9 cellular contexts compared by ENCODE assay signal in the genomic region with DNA sequence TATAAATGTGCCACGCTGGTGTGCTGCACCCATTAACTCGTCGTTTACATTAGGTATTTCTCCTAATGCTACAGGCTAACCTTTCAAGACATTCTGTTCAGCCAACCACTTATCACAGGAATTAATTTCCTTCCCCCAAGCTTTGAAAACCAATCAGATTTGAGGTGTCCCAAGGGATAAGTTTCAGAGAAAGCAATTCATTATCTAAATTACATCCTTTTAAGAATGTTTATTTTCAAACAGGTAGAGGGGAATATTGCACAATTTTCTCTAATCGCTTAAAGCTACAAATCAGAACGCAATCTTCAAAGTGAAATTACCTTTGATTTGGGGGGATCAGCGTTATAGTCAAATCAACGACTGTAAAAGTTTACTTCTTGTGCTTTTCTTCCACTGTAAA. TPM values are rescaled to one million over a fixed set of nuclear protein-coding genes. Genes with fewer than 3 reads are reported as not detected.
DNase-seq lines count a peak whose midpoint lies in the region; ATAC-seq, FAIRE-seq and TF ChIP-seq lines count a peak whose summit lies in the region.
"Had no signal": no experiment of that assay in that cellular context is flagged by ENCODE, and none has a peak within 500 bp of the region (broad histone marks: within the 10 kb centered on the region; RNA-seq: fewer than 3 reads in every experiment).

No MANE protein-coding gene starts in this region.

- H4K8ac ChIP-seq in H1 (ENCODE audit: extremely low read depth, insufficient read depth, low read length) = no peak overlapping the region

- 3% methylated on average over 7 of the region's 7 CpGs; no CpG with 5 or more reads in 1 of the 2 experiments for WGBS in H1 (ENCODE audit: extremely low coverage in 1 of 2, insufficient coverage in 1 of 2, insufficient read length in 1 of 2, insufficient replicate concordance in 2 of 2, low coverage in 1 of 2, low lambda C conversion rate in 2 of 2, missing lambda C conversion rate in 1 of 2), 2 experiments

- peaks cover 0 to 3% of the 10 kb centered on the region in 2 experiments for H4K20me1 ChIP-seq in H1 (replicated peaks in 1 of 2; ENCODE audit: control insufficient read depth in 1 of 2, insufficient read depth in 2 of 2, low read length in 2 of 2)
- H4K20me1 ChIP-seq in osteoblast (ENCODE audit: insufficient read depth, low read length) = peaks cover 9% of the 10 kb centered on the region

- H2BK20ac ChIP-seq in H1 (ENCODE audit: low read length) = no peak overlapping the region

- no peak overlapping the region for H3K56ac ChIP-seq in H1 (replicated peaks; ENCODE audit: insufficient read length, low read depth, low read length)

- peaks cover 3% of the 10 kb centered on the region; the same call in 1 of the 2 replicates for H3K79me1 ChIP-seq in H1 (ENCODE audit: low read depth, low read length)

- H3K27me3 ChIP-seq in H1 (replicated peaks in 1 of 4; ENCODE audit: control insufficient read depth in 3 of 4, extremely low read depth in 1 of 4, insufficient read depth in 3 of 4, low read length in 3 of 4) (no peaks in the 10 kb centered on the region), osteoblast (ENCODE audit: insufficient read depth, low read length) (no peaks in the 10 kb centered on the region)

- TF ChIP-seq CTCF in H1 (IDR thresholded peaks at IDR 0.05; ENCODE audit: control extremely low read depth in 1 of 3, insufficient read depth in 1 of 3, low read depth in 1 of 3, low read length in 3 of 3) (no peak), osteoblast (IDR thresholded peaks at IDR 0.05; ENCODE audit: extremely low read depth, low read depth, low read length) (no peak)

- no peak for TF ChIP-seq RAD21 in H1 (IDR thresholded peaks at IDR 0.05 in 1 of 2, conservative IDR thresholded peaks at IDR 0.05 in 1 of 2; ENCODE audit: low read depth in 2 of 2, low read length in 2 of 2)

- peaks cover 5% of the 10 kb centered on the region; the same call in 1 of the 2 replicates for H3K23me2 ChIP-seq in H1 (ENCODE audit: low read depth, low read length)

- H3K14ac ChIP-seq in H1 (ENCODE audit: insufficient read length) = no peak overlapping the region

- H3K4ac ChIP-seq in H1 (replicated peaks; ENCODE audit: insufficient read length, low read depth, low read length) = no peak overlapping the region

- H3K23ac ChIP-seq in H1 (ENCODE audit: insufficient read length) = no peak overlapping the region

- H3K79me2 ChIP-seq in H1 (ENCODE audit: control insufficient read depth in 1 of 2, insufficient read depth in 2 of 2, low read length in 2 of 2) (peaks cover 0 to 52% of the 10 kb centered on the region in 2 experiments; a peak in 3 of 4 replicates), osteoblast (ENCODE audit: insufficient read depth, low read length) (peaks cover 48% of the 10 kb centered on the region)

- H4K91ac ChIP-seq in H1 (replicated peaks; ENCODE audit: insufficient read length, low read length) = no peak overlapping the region

- no peak for TF ChIP-seq EP300 in H1 (IDR thresholded peaks at IDR 0.05; ENCODE audit: borderline replicate concordance in 1 of 2, low read depth in 2 of 2, low read length in 2 of 2)

- H3K18ac ChIP-seq in H1 (ENCODE audit: extremely low read depth, low read length) = no peak overlapping the region

- H3K4me3 ChIP-seq in H1 (ENCODE audit: extremely low read depth in 1 of 4, insufficient read depth in 2 of 4, low read depth in 3 of 4, low read length in 4 of 4) = peak overlapping the region; percentile 66 to 92 (median 76)
- H3K4me3 ChIP-seq in osteoblast (ENCODE audit: insufficient read depth, low read length) = peak overlapping the region; percentile 87

- FAIRE-seq in H1 (lab: Jason Lieb, UNC) = no peak

- H3K4me2 ChIP-seq in H1 (ENCODE audit: insufficient read depth in 1 of 2, low read depth in 2 of 2, low read length in 2 of 2) = peak overlapping the region; percentile 64
- peak overlapping the region; percentile 92 for H3K4me2 ChIP-seq in osteoblast (ENCODE audit: insufficient read depth, low read length)

- no peaks in the 10 kb centered on the region for H3K9me3 ChIP-seq in H1 (ENCODE audit: insufficient read depth in 2 of 2, low read depth in 1 of 2, low read length in 1 of 2)
- no peaks in the 10 kb centered on the region for H3K9me3 ChIP-seq in osteoblast (ENCODE audit: low read depth, low read length)

- DNase-seq in NCI-H510A treated with DMSO at 0.1 percent for 48 hours (lab: John Stamatoyannopoulos, UW) = peak; percentile 70
- no peak for DNase-seq in NCI-H510A (lab: John Stamatoyannopoulos, UW)
- peak; percentile 59 for DNase-seq in OCI-M1 (lab: John Stamatoyannopoulos, UW)
- no peak for DNase-seq in H1 (ENCODE audit: low read depth in 1 of 2, low spot score in 2 of 2)
- no peak for DNase-seq in osteoblast (ENCODE audit: insufficient read length, low spot score, missing footprints)
- no peak for DNase-seq in NCI-H2029 treated with DMSO at 0.1 percent for 48 hours (lab: John Stamatoyannopoulos, UW)

- no peak overlapping the region for H2AK5ac ChIP-seq in H1 (ENCODE audit: low read depth, low read length)

- H3K4me1 ChIP-seq in H1 (replicated peaks in 1 of 4; ENCODE audit: control insufficient read depth in 3 of 4, insufficient read depth in 4 of 4, low read length in 3 of 4) = peaks cover 9 to 11% (median 10%) of the 10 kb centered on the region in 4 experiments
- H3K4me1 ChIP-seq in osteoblast (ENCODE audit: insufficient read depth, low read length) = peaks cover 39% of the 10 kb centered on the region

- no peak overlapping the region; a peak in 1 of 7 replicates for H3K9ac ChIP-seq in H1 (replicated peaks in 1 of 4; ENCODE audit: extremely low read depth in 1 of 4, low read depth in 3 of 4, low read length in 3 of 4)

- TF ChIP-seq POLR2A in H1 (IDR thresholded peaks at IDR 0.05; ENCODE audit: control extremely low read depth in 1 of 2, low read depth in 2 of 2, low read length in 2 of 2) = no peak

- no peak overlapping the region for H2BK120ac ChIP-seq in H1 (replicated peaks; ENCODE audit: low read depth, low read length)

- ATAC-seq in HG03442 (IDR thresholded peaks at IDR 0.05; ENCODE audit: unreplicated experiment) = no peak
- ATAC-seq in HG03095 (IDR thresholded peaks at IDR 0.05; ENCODE audit: unreplicated experiment) = no peak

- no peak overlapping the region for H2BK15ac ChIP-seq in H1 (ENCODE audit: low read length)

- H2BK5ac ChIP-seq in H1 (ENCODE audit: low read depth, low read length) = no peak overlapping the region

- H2AFZ ChIP-seq in H1 (ENCODE audit: low read length) = no peak overlapping the region
- peak overlapping the region; percentile 88 for H2AFZ ChIP-seq in osteoblast (ENCODE audit: low read length)

- no peak overlapping the region for H2BK12ac ChIP-seq in H1 (ENCODE audit: low read depth, low read length)

- CTCF ChIA-PET in H1 (lab: Charles Lee; ENCODE audit: partially characterized antibody) = interaction anchor here (0.6 to 0.9 kb wide), 4 partner anchors 26 to 388 kb away, joined by 3 read pairs; no protein-coding TSS in a partner anchor

- POLR2A ChIA-PET in H1 (lab: Charles Lee; ENCODE audit: partially characterized antibody) = interaction anchor here (0.7 to 1.4 kb wide), 5 partner anchors 10 to 145 kb away, joined by 3 to 5 read pairs (median 3); no protein-coding TSS in a partner anchor

- H3K27ac ChIP-seq in H1 (ENCODE audit: low read depth, low read length) = no peak overlapping the region
- H3K27ac ChIP-seq in osteoblast (ENCODE audit: low read depth, low read length) = peak overlapping the region; percentile 67

- peak overlapping the region; percentile 76 for H4K5ac ChIP-seq in H1 (ENCODE audit: insufficient read length, low read depth, low read length)

- H3K36me3 ChIP-seq in H1 (ENCODE audit: control insufficient read depth in 2 of 4, insufficient read depth in 4 of 4, low read length in 3 of 4) = no peaks in the 10 kb centered on the region; a peak in 1 of 8 replicates
- no peaks in the 10 kb centered on the region for H3K36me3 ChIP-seq in osteoblast (ENCODE audit: insufficient read depth, low read length)

TF ChIP-seq in H1, 55 proteins besides CTCF, POLR2A, EP300 and RAD21:
- TF ChIP-seq POU5F1 (IDR thresholded peaks at IDR 0.05; ENCODE audit: low read depth, low read length) (no peak), CEBPB (IDR thresholded peaks at IDR 0.05; ENCODE audit: low read depth, low read length) (peak; percentile 73; the same call in 1 of the 2 replicates)

RNA-seq across cellular contexts. Expression of a gene that starts 1.6 kb away (rescaled TPM):
- total RNA-seq in H1 (2021; fragmentation: NEBNext Ultra II Directional; extraction: Animal tissue kit (Norgen Biotek cat#: 25700)) = 21.6 and 24.2 TPM in 2 replicates
- polyA plus RNA-seq in H1 (2011; rRNA removed) = 4.5 and 7.7 TPM in 2 replicates
- 6.1 TPM for polyA plus RNA-seq in H1 (2011; cell fraction: cytosol; rRNA removed)
- polyA plus RNA-seq in H1 (2011; cell fraction: nucleus; rRNA removed) = 19.3 TPM
- polyA plus RNA-seq in H1 (2012, experiment 1 of 2) = 8.1 to 11.8 TPM (median 9.1 TPM) in 4 replicates
- 0.33 TPM for polyA plus RNA-seq in H1 (2012, experiment 2 of 2)
- 10.7 TPM for polyA plus RNA-seq in H1 (2013, experiment 1 of 2)
- polyA plus RNA-seq in H1 (2013, experiment 2 of 2) = 9.6 TPM
- 49.3 and 57.1 TPM in 2 replicates for polyA minus RNA-seq in H1 (2011; rRNA and poly(A)+ RNA removed)
- 19.3 TPM for polyA minus RNA-seq in H1 (2011; cell fraction: cytosol; rRNA and poly(A)+ RNA removed)
- 108 TPM for polyA minus RNA-seq in H1 (2011; cell fraction: nucleus; rRNA and poly(A)+ RNA removed)
- total RNA-seq in osteoblast = 34.4 and 44.8 TPM in 2 replicates

RNA-seq across cellular contexts. Expression of a gene that starts 46.9 kb away (rescaled TPM):
- not detected in 2 replicates for total RNA-seq in H1 (2021; fragmentation: NEBNext Ultra II Directional; extraction: Animal tissue kit (Norgen Biotek cat#: 25700))
- not detected in 2 replicates for polyA plus RNA-seq in H1 (2011; rRNA removed)
- polyA plus RNA-seq in H1 (2011; cell fraction: cytosol; rRNA removed) = not detected
- polyA plus RNA-seq in H1 (2011; cell fraction: nucleus; rRNA removed) = not detected
- polyA plus RNA-seq in H1 (2012, experiment 1 of 2) = not detected in 4 replicates
- polyA plus RNA-seq in H1 (2012, experiment 2 of 2) = not detected
- 0.06 TPM for polyA plus RNA-seq in H1 (2013, experiment 1 of 2)
- 0.06 TPM for polyA plus RNA-seq in H1 (2013, experiment 2 of 2)
- not detected in 2 replicates for polyA minus RNA-seq in H1 (2011; rRNA and poly(A)+ RNA removed)
- polyA minus RNA-seq in H1 (2011; cell fraction: cytosol; rRNA and poly(A)+ RNA removed) = not detected
- polyA minus RNA-seq in H1 (2011; cell fraction: nucleus; rRNA and poly(A)+ RNA removed) = not detected
- total RNA-seq in osteoblast = not detected in 2 replicates
- total RNA-seq: Daoy had no signal

Comparison
In these comparisons a context has a peak if more than half of its experiments do, and no peak if none do; other contexts are left out.
1. DNase-seq: peak in NCI-H510A treated with DMSO at 0.1 percent for 48 hours (single experiment) and OCI-M1 (single experiment); none in NCI-H510A (single experiment), H1 (0 of 2), osteoblast (single experiment) and NCI-H2029 treated with DMSO at 0.1 percent for 48 hours (single experiment).